ENCODE assay signal across 35 cellular contexts in the genomic region with DNA sequence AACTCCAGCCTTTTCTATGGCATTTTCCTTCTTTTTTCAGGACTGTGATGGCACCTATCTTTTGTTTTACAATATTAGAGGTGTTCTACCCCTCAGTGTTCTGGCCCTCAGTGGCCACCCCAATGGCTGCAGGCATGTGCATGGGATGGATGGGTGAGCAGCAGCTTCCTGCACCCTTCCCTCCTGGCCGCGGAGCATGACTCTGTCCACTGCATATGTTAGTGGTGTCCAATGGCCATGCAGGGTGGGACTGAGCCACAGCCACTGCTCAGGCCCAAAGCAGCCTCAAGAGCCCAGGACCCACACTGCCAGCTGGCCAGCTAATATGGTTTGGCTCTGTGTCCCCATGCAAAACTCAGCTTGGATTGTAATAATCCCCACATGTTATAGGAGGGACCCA.
"Had no signal": no experiment of that assay in that cellular context is flagged by ENCODE, and none has a peak within 500 bp of the region (broad histone marks: within the 10 kb centered on the region; RNA-seq: fewer than 3 reads in every experiment).

No MANE protein-coding gene starts in this region.

- H3K36me3 ChIP-seq: adrenal gland, brain microvascular endothelial cell, breast epithelium had no signal

- H3K27ac ChIP-seq: adrenal gland, body of pancreas, brain microvascular endothelial cell, breast epithelium, VCaP had no signal

- H3K4me1 Mint-ChIP-seq: activated B cell treated with CpG ODN at 0.5 μM for 24 hours; activated CD4-positive, alpha-beta T cell treated with anti-CD3 and anti-CD28 coated beads, Interleukin-2, amount 10 ng/mL, durations not matched to agents 24 days and 14 days; activated naive CD8-positive, alpha-beta T cell treated with anti-CD3 and anti-CD28 coated beads for 36 hours; activated T-helper 17 cell treated with anti-CD3 and anti-CD28 coated beads, Interleukin-2, amount 50 U/mL, for 72 hours had no signal

- H3K9me3 Mint-ChIP-seq: activated CD4-positive, alpha-beta T cell treated with anti-CD3 and anti-CD28 coated beads, Interleukin-2, amount 10 ng/mL, durations not matched to agents 24 days and 14 days; activated T-helper 17 cell treated with anti-CD3 and anti-CD28 coated beads, Interleukin-2, amount 50 U/mL, for 72 hours had no signal

- H3K27me3 Mint-ChIP-seq: activated B cell treated with CpG ODN at 0.5 μM for 24 hours; activated CD4-positive, alpha-beta memory T cell treated with anti-CD3 and anti-CD28 coated beads for 36 hours; activated CD4-positive, alpha-beta T cell treated with anti-CD3 and anti-CD28 coated beads, Interleukin-2, amount 10 ng/mL, durations not matched to agents 24 days and 14 days; activated CD8-positive, alpha-beta T cell treated with anti-CD3 and anti-CD28 coated beads for 36 hours; activated naive CD8-positive, alpha-beta T cell treated with anti-CD3 and anti-CD28 coated beads for 36 hours; activated T-helper 17 cell treated with anti-CD3 and anti-CD28 coated beads, Interleukin-2, amount 50 U/mL, for 72 hours had no signal

- H3K4me3 ChIP-seq: adrenal gland, body of pancreas, breast epithelium had no signal

- DNase-seq: activated B cell treated with CpG ODN at 0.5 μM for 24 hours; activated CD4-positive, alpha-beta memory T cell treated with anti-CD3 and anti-CD28 coated beads for 36 hours; activated CD4-positive, alpha-beta T cell treated with anti-CD3 and anti-CD28 coated beads for 4 hours; activated CD4-positive, alpha-beta T cell treated with anti-CD3 and anti-CD28 coated beads, Interleukin-2, amount 10 ng/mL, durations not matched to agents 24 days and 14 days; activated CD4-positive, alpha-beta T cell treated with anti-CD3 and anti-CD28 coated beads, Interleukin-2, amount 50 U/mL, for 1 hour; activated CD4-positive, alpha-beta T cell treated with anti-CD3 and anti-CD28 coated beads, Interleukin-2, amount 50 U/mL, for 4 hours; activated CD4-positive, CD25-positive, alpha-beta regulatory T cell treated with anti-CD3 and anti-CD28 coated beads, Interleukin-2, amount 50 U/mL, for 72 hours; activated CD8-positive, alpha-beta memory T cell treated with anti-CD3 and anti-CD28 coated beads, Interleukin-2, amount 50 U/mL, for 4 hours; activated CD8-positive, alpha-beta T cell treated with anti-CD3 and anti-CD28 coated beads for 36 hours; activated effector memory CD4-positive, alpha-beta T cell treated with anti-CD3 and anti-CD28 coated beads, Interleukin-2, amount 50 U/mL, for 16 hours; activated gamma-delta T cell treated with Interleukin-2 at 50 U/mL for 16 hours; activated naive CD4-positive, alpha-beta T cell; activated naive CD4-positive, alpha-beta T cell treated with anti-CD3 and anti-CD28 coated beads for 36 hours; activated naive CD4-positive, alpha-beta T cell treated with anti-CD3 and anti-CD28 coated beads, Interleukin-2, amount 50 U/mL, for 16 hours; activated naive CD8-positive, alpha-beta T cell treated with anti-CD3 and anti-CD28 coated beads for 36 hours; activated T-cell treated with anti-CD3 and anti-CD28 coated beads for 4 hours; activated T-cell treated with anti-CD3 and anti-CD28 coated beads, Interleukin-2, amount 50 U/mL, for 1 hour; activated T-cell treated with anti-CD3 and anti-CD28 coated beads, Interleukin-2, amount 50 U/mL, for 4 hours; activated T-cell treated with anti-CD3 and anti-CD28 coated beads, Interleukin-2, amount 50 U/mL, for 72 hours; adrenal gland; amniotic stem cell; aorta; body of pancreas; brain microvascular endothelial cell; central memory CD4-positive, alpha-beta T cell; T-helper 1 cell; T-helper 2 cell; T-helper 9 cell had no signal

- H3K4me3 Mint-ChIP-seq: activated B cell treated with CpG ODN at 0.5 μM for 24 hours; activated CD4-positive, alpha-beta memory T cell treated with anti-CD3 and anti-CD28 coated beads for 36 hours; activated CD4-positive, alpha-beta T cell treated with anti-CD3 and anti-CD28 coated beads, Interleukin-2, amount 10 ng/mL, durations not matched to agents 24 days and 14 days; activated CD8-positive, alpha-beta T cell treated with anti-CD3 and anti-CD28 coated beads for 36 hours; activated naive CD4-positive, alpha-beta T cell treated with anti-CD3 and anti-CD28 coated beads for 36 hours; activated naive CD8-positive, alpha-beta T cell treated with anti-CD3 and anti-CD28 coated beads for 36 hours; activated T-cell treated with anti-CD3 and anti-CD28 coated beads, Interleukin-2, amount 50 U/mL, for 4 hours; activated T-cell treated with anti-CD3 and anti-CD28 coated beads, Interleukin-2, amount 50 U/mL, for 72 hours; activated T-helper 1 cell treated with anti-CD3 and anti-CD28 coated beads, Interleukin-12 subunit alpha, Interleukin-12 subunit beta, Interleukin-2, Interleukin-4 antibody, amounts not matched to agents 30 ng/mL and 10 ng/mL and 1 ng/mL, durations not matched to agents 14 hours and 24 hours and 36 hours; activated T-helper 17 cell treated with anti-CD3 and anti-CD28 coated beads, Interleukin-2, amount 50 U/mL, for 72 hours; T-helper 1 cell treated with Interleukin-12 subunit alpha and Interleukin-12 subunit beta and Interleukin-4 antibody, amounts not matched to agents 30 μg/mL and 1 μg/mL, for 36 hours; T-helper 2 cell treated with Interferon-gamma antibody and Interleukin-4, amounts not matched to agents 5 μg/mL and 100 μg/mL, for 36 hours had no signal

- H3K4me1 ChIP-seq: adrenal gland, body of pancreas, breast epithelium had no signal

- H3K27ac Mint-ChIP-seq: activated B cell treated with CpG ODN at 0.5 μM for 24 hours; activated CD4-positive, alpha-beta memory T cell treated with anti-CD3 and anti-CD28 coated beads for 36 hours; activated CD4-positive, alpha-beta T cell treated with anti-CD3 and anti-CD28 coated beads, Interleukin-2, amount 10 ng/mL, durations not matched to agents 24 days and 14 days; activated CD8-positive, alpha-beta T cell treated with anti-CD3 and anti-CD28 coated beads for 36 hours; activated naive CD4-positive, alpha-beta T cell treated with anti-CD3 and anti-CD28 coated beads for 36 hours; activated naive CD4-positive, alpha-beta T cell treated with anti-CD3 and anti-CD28 coated beads, Interleukin-2, amount 50 U/mL, for 72 hours; activated naive CD8-positive, alpha-beta T cell treated with anti-CD3 and anti-CD28 coated beads for 36 hours; activated T-cell treated with anti-CD3 and anti-CD28 coated beads, Interleukin-2, amount 50 U/mL, for 72 hours; activated T-helper 17 cell treated with anti-CD3 and anti-CD28 coated beads, Interleukin-2, amount 50 U/mL, for 72 hours; T-helper 1 cell treated with Interleukin-12 subunit alpha and Interleukin-12 subunit beta and Interleukin-4 antibody, amounts not matched to agents 30 μg/mL and 1 μg/mL, for 36 hours; T-helper 2 cell treated with Interferon-gamma antibody and Interleukin-4, amounts not matched to agents 5 μg/mL and 100 μg/mL, for 36 hours had no signal

- H3K27me3 ChIP-seq: adrenal gland, body of pancreas, brain microvascular endothelial cell, breast epithelium had no signal

- ATAC-seq: activated CD8-positive, alpha-beta T cell treated with anti-CD3 and anti-CD28 coated beads for 36 hours; activated naive CD4-positive, alpha-beta T cell treated with anti-CD3 and anti-CD28 coated beads, Interleukin-2, amount 50 U/mL, for 72 hours; activated T-cell treated with anti-CD3 and anti-CD28 coated beads, Interleukin-2, amount 50 U/mL, for 4 hours; activated T-cell treated with anti-CD3 and anti-CD28 coated beads, Interleukin-2, amount 50 U/mL, for 72 hours; activated T-helper 17 cell treated with anti-CD3 and anti-CD28 coated beads, Interleukin-2, amount 50 U/mL, for 72 hours; body of pancreas had no signal

- H3K9me3 ChIP-seq: adrenal gland, body of pancreas had no signal

- H3K36me3 Mint-ChIP-seq: activated CD4-positive, alpha-beta memory T cell treated with anti-CD3 and anti-CD28 coated beads for 36 hours; activated naive CD8-positive, alpha-beta T cell treated with anti-CD3 and anti-CD28 coated beads for 36 hours had no signal
